Comparison of ENCODE assay signal across 21 cellular contexts in the genomic region with DNA sequence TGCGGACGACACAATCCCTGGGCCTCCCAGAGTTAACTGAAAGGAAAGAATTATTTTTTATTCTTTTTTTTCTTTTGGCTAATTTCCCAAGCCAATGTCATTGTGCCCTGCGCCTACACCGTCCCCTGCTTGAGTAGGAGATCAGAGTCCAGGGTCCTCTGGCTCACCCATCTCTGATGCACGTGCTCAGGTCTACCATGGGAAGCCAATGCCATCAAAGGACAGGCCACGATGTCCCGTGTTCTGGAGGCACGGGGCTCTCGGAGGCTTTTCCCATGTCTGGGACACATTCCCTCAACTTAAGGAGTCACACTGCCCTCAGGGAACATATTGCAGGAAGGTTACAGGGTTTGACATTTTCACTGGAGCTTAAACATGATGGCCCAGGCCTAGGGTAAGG.
"Had no signal": no experiment of that assay in that cellular context is flagged by ENCODE, and none has a peak within 500 bp of the region (broad histone marks: within the 10 kb centered on the region; RNA-seq: fewer than 3 reads in every experiment).

No MANE protein-coding gene starts in this region.

- H3K9me3 ChIP-seq: esophagus squamous epithelium, gastroesophageal sphincter, pancreas, suprapubic skin, thyroid gland, uterus had no signal

- H3K4me3 Mint-ChIP-seq: dendritic cell treated with granulocyte-macrophage colony-stimulating factor and Interleukin-4, amounts not matched to agents 40 ng/mL and 50 ng/mL, for 4 days; naive thymus-derived CD4-positive, alpha-beta T cell; type B pancreatic cell had no signal

- H3K4me3 ChIP-seq: esophagus squamous epithelium, gastroesophageal sphincter, pancreas, smooth muscle cell, suprapubic skin, thyroid gland, uterus had no signal

- H3K27me3 ChIP-seq: esophagus squamous epithelium, gastroesophageal sphincter, pancreas, suprapubic skin, thyroid gland, uterus had no signal

- H3K27me3 Mint-ChIP-seq: dendritic cell treated with granulocyte-macrophage colony-stimulating factor and Interleukin-4, amounts not matched to agents 40 ng/mL and 50 ng/mL, for 4 days; naive thymus-derived CD4-positive, alpha-beta T cell had no signal

- H3K36me3 ChIP-seq: esophagus squamous epithelium, gastroesophageal sphincter, pancreas, suprapubic skin, thyroid gland, uterus had no signal

- H3K4me1 ChIP-seq: esophagus squamous epithelium, gastroesophageal sphincter, pancreas, suprapubic skin, uterus had no signal

- ATAC-seq: gastroesophageal sphincter; left cardiac atrium; left ventricle myocardium superior; naive thymus-derived CD4-positive, alpha-beta T cell; right cardiac atrium; stimulated activated naive CD8-positive, alpha-beta T cell treated with anti-CD3 and anti-CD28 coated beads, Interleukin-15, Interleukin-2, amounts not matched to agents 100 U/mL and 50 U/mL, for 24 hours had no signal

- H3K36me3 Mint-ChIP-seq: type B pancreatic cell had no signal

- DNase-seq: esophagus squamous epithelium; foreskin fibroblast; glutamatergic neuron; kidney; left cardiac atrium; left ventricle myocardium superior; naive thymus-derived CD4-positive, alpha-beta T cell; occipital lobe; pancreas; right cardiac atrium; stimulated activated CD4-positive, alpha-beta T cell treated with anti-CD3 and anti-CD28 coated beads, Interleukin-2, amount 100 ng/mL, for 48 hours; stimulated activated naive CD8-positive, alpha-beta T cell treated with anti-CD3 and anti-CD28 coated beads, Interleukin-15, Interleukin-2, amounts not matched to agents 100 U/mL and 50 U/mL, for 24 hours; thyroid gland; uterus had no signal

- H3K9me3 Mint-ChIP-seq: dendritic cell treated with granulocyte-macrophage colony-stimulating factor and Interleukin-4, amounts not matched to agents 40 ng/mL and 50 ng/mL, for 4 days; type B pancreatic cell had no signal

- FAIRE-seq: colon, kidney, pancreas had no signal

- H3K4me2 ChIP-seq: smooth muscle cell had no signal

- H3K27ac ChIP-seq: esophagus squamous epithelium, gastroesophageal sphincter, pancreas, suprapubic skin, thyroid gland, uterus had no signal

- H3K27ac Mint-ChIP-seq: dendritic cell treated with granulocyte-macrophage colony-stimulating factor and Interleukin-4, amounts not matched to agents 40 ng/mL and 50 ng/mL, for 4 days; naive thymus-derived CD4-positive, alpha-beta T cell; progenitor cell of endocrine pancreas; type B pancreatic cell had no signal
